Comparison of ENCODE assay signal across 30 cellular contexts in the genomic region with DNA sequence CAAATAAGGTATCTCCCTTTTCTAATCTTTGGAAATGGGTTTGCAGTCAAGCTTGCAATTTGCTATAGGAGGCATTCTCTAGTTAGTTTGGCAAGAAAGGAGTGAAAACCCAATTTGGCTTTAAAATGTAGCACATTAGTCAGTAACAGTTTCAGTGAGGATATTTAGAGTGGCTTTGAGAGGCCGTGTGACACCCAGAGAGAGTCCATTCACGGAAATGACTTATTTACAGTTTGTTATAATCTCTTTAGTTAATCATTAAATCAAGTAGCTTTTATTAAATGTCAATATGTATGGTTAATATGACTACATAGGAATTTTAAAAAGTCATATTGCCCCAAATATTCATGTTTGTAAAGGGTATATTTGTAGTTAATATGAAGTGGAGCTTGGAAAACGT. TPM values are rescaled to one million over a fixed set of nuclear protein-coding genes. Genes with fewer than 3 reads are reported as not detected.
A peak's percentile ranks its signal among the peaks of the same experiment; 100 is the strongest.
DNase-seq lines count a peak whose midpoint lies in the region; ATAC-seq, FAIRE-seq and TF ChIP-seq lines count a peak whose summit lies in the region.
"Had no signal": no experiment of that assay in that cellular context is flagged by ENCODE, and none has a peak within 500 bp of the region (broad histone marks: within the 10 kb centered on the region; RNA-seq: fewer than 3 reads in every experiment).

No MANE protein-coding gene starts in this region.

- no peaks in the 10 kb centered on the region for H3K27me3 ChIP-seq in GM12878 (replicated peaks in 1 of 2; ENCODE audit: control insufficient read depth in 2 of 2, insufficient read depth in 2 of 2, low read length in 1 of 2)
- H3K27me3 ChIP-seq in uterus: no peaks in the 10 kb centered on the region
- H3K27me3 ChIP-seq: neural progenitor cell, tibial artery had no signal

- H3K9me3 ChIP-seq in GM12878 (replicated peaks; ENCODE audit: control insufficient read depth, insufficient read depth, low read length) (no peaks in the 10 kb centered on the region), uterus (no peaks in the 10 kb centered on the region)
- H3K9me3 ChIP-seq: lower lobe of right lung, mucosa of descending colon, prostate gland, tibial artery had no signal

- no peaks in the 10 kb centered on the region for H3K79me2 ChIP-seq in GM12878 (ENCODE audit: control insufficient read depth, insufficient read depth, low read length)

- H3K4me3 ChIP-seq in GM12878 (no peak overlapping the region), uterus (no peak overlapping the region)
- H3K4me3 ChIP-seq: lower lobe of right lung, mucosa of descending colon, neural progenitor cell, prostate gland, tibial artery had no signal

- TF ChIP-seq CTCF in GM12878 (IDR thresholded peaks at IDR 0.05 in 2 of 3, conservative IDR thresholded peaks at IDR 0.05 in 1 of 3; ENCODE audit: control insufficient read depth in 2 of 3, extremely low read depth in 1 of 3, insufficient read depth in 1 of 3, low read depth in 3 of 3, low read length in 3 of 3): no peak
- TF ChIP-seq CTCF in natural killer cell (IDR thresholded peaks at IDR 0.05): no peak
- TF ChIP-seq CTCF in uterus (IDR thresholded peaks at IDR 0.05): no peak

- no peaks in the 10 kb centered on the region for H4K20me1 ChIP-seq in GM12878 (ENCODE audit: control insufficient read depth, insufficient read depth)

- in situ Hi-C loops in GM12878 (cut with MboI): no loop called here

- no peaks in the 10 kb centered on the region for H3K9me3 Mint-ChIP-seq in natural killer cell
- H3K9me3 Mint-ChIP-seq: activated naive CD4-positive, alpha-beta T cell treated with anti-CD3 and anti-CD28 coated beads, Interleukin-2, amount 50 U/mL, for 72 hours; dendritic cell treated with granulocyte-macrophage colony-stimulating factor and Interleukin-4, amounts not matched to agents 40 ng/mL and 50 ng/mL, for 4 days; neural progenitor cell; stimulated activated naive CD8-positive, alpha-beta T cell treated with anti-CD3 and anti-CD28 coated beads, Interleukin-15, amount 100 ng/mL, for 72 hours; T-helper 2 cell treated with Interferon-gamma antibody and Interleukin-4, amounts not matched to agents 5 μg/mL and 100 μg/mL, for 36 hours had no signal

- no peaks in the 10 kb centered on the region for H3K4me1 ChIP-seq in GM12878 (ENCODE audit: control insufficient read depth, insufficient read depth, low read length)
- no peaks in the 10 kb centered on the region for H3K4me1 ChIP-seq in uterus
- H3K4me1 ChIP-seq: lower lobe of right lung, prostate gland had no signal

- no peak for TF ChIP-seq RAD21 in GM12878 (IDR thresholded peaks at IDR 0.05; ENCODE audit: insufficient read depth, low read depth, low read length)

- H3K36me3 ChIP-seq in GM12878 (ENCODE audit: control insufficient read depth in 2 of 2, insufficient read depth in 2 of 2, low read length in 1 of 2): no peaks in the 10 kb centered on the region
- no peaks in the 10 kb centered on the region for H3K36me3 ChIP-seq in uterus
- H3K36me3 ChIP-seq: neural progenitor cell, prostate gland had no signal

- SMC1A ChIA-PET in GM12878 (lab: Charles Lee; ENCODE audit: uncharacterized antibody, unreplicated experiment): interaction anchor here (0.7 to 7.3 kb wide), 5 partner anchors 9 to 26 kb away, joined by 4 to 45 read pairs (median 5); a partner anchor contains a TSS

- H3K4me2 ChIP-seq in GM12878 (ENCODE audit: control insufficient read depth, insufficient read depth): no peak overlapping the region
- H3K4me2 ChIP-seq: neural progenitor cell had no signal

- H3K4me1 Mint-ChIP-seq in natural killer cell: no peaks in the 10 kb centered on the region

- H3K9ac ChIP-seq in GM12878 (ENCODE audit: control insufficient read depth, insufficient read depth, low read length): no peak overlapping the region
- H3K9ac ChIP-seq: neural progenitor cell had no signal

- no peak overlapping the region for H2AFZ ChIP-seq in GM12878 (ENCODE audit: control insufficient read depth, low read depth, low read length)
- H2AFZ ChIP-seq: neural progenitor cell had no signal

- H3K4me3 Mint-ChIP-seq in natural killer cell: no peak overlapping the region
- H3K4me3 Mint-ChIP-seq: activated CD8-positive, alpha-beta memory T cell treated with anti-CD3 and anti-CD28 coated beads, Interleukin-2, amount 10 ng/mL, durations not matched to agents 7 days and 5 days; dendritic cell treated with granulocyte-macrophage colony-stimulating factor and Interleukin-4, amounts not matched to agents 40 ng/mL and 50 ng/mL, for 4 days; neural progenitor cell; stimulated activated naive CD8-positive, alpha-beta T cell treated with anti-CD3 and anti-CD28 coated beads, Interleukin-15, amount 100 ng/mL, for 72 hours; T-helper 2 cell treated with Interferon-gamma antibody and Interleukin-4, amounts not matched to agents 5 μg/mL and 100 μg/mL, for 36 hours had no signal

- FAIRE-seq in GM12878 (lab: Jason Lieb, UNC) (no peak), urothelium cell line (lab: Jason Lieb, UNC) (no peak)
- FAIRE-seq: endometrium, HepG2 had no signal

- 64% methylated on average over 3 of the region's 3 CpGs for WGBS in GM12878 (ENCODE audit: insufficient coverage, insufficient replicate concordance, low lambda C conversion rate, missing lambda C conversion rate)

- intact Hi-C loops in GM12878 (cut with micrococcal nuclease; ENCODE audit: unreplicated experiment): no loop called here
- intact Hi-C loops in natural killer cell (cut with micrococcal nuclease): no loop called here
- intact Hi-C loops in uterus (cut with DNase I; ENCODE audit: low total_unique reads): no loop called here

- H3K27me3 Mint-ChIP-seq in natural killer cell (ENCODE audit: low read depth in 2 of 2): peaks cover 11 to 20% of the 10 kb centered on the region in 2 donors
- H3K27me3 Mint-ChIP-seq: activated CD8-positive, alpha-beta memory T cell treated with anti-CD3 and anti-CD28 coated beads, Interleukin-2, amount 10 ng/mL, durations not matched to agents 7 days and 5 days; dendritic cell treated with granulocyte-macrophage colony-stimulating factor and Interleukin-4, amounts not matched to agents 40 ng/mL and 50 ng/mL, for 4 days; stimulated activated naive CD8-positive, alpha-beta T cell treated with anti-CD3 and anti-CD28 coated beads, Interleukin-15, amount 100 ng/mL, for 72 hours had no signal

- POLR2A ChIA-PET in GM12878 (lab: Charles Lee): interaction anchor here (1.8 to 2.1 kb wide), 2 partner anchors 9 to 12 kb away, joined by 5 to 11 read pairs; a partner anchor contains a TSS

- peak; percentile 24 for DNase-seq in NCI-H82 (lab: John Stamatoyannopoulos, UW)
- DNase-seq in NCI-H82 treated with DMSO at 0.1 percent for 48 hours (lab: John Stamatoyannopoulos, UW; ENCODE audit: unreplicated experiment): no peak
- no peak for DNase-seq in GM12878 (ENCODE audit: low read depth, low spot score)
- DNase-seq in urothelium cell line (ENCODE audit: low spot score): no peak
- DNase-seq in natural killer cell: no peak
- DNase-seq in uterus: no peak
- no peak for DNase-seq in mucosa of gallbladder (ENCODE audit: low spot score)
- DNase-seq: activated CD4-positive, alpha-beta T cell treated with anti-CD3 and anti-CD28 coated beads, Interleukin-2, amount 50 U/mL, for 1 hour; activated CD8-positive, alpha-beta memory T cell treated with anti-CD3 and anti-CD28 coated beads, Interleukin-2, amount 10 ng/mL, durations not matched to agents 7 days and 5 days; AML-193; anterior cingulate cortex; DMS79 treated with DMSO at 0.1 percent for 48 hours; Kasumi-1; kidney; lower lobe of right lung; mucosa of descending colon; NCI-H1694; NCI-H526 treated with DMSO at 0.1 percent for 48 hours; stimulated activated naive CD8-positive, alpha-beta T cell treated with anti-CD3 and anti-CD28 coated beads, Interleukin-15, amount 100 ng/mL, for 72 hours; tibial artery had no signal

- CTCF ChIA-PET in GM12878 (lab: Yijun Ruan, JAX): interaction anchor here (0.8 to 1.4 kb wide), 3 partner anchors 9 to 312 kb away, joined by 3 read pairs; a partner anchor contains a TSS

- H3K27ac Mint-ChIP-seq in natural killer cell: no peak overlapping the region
- H3K27ac Mint-ChIP-seq: activated CD8-positive, alpha-beta memory T cell treated with anti-CD3 and anti-CD28 coated beads, Interleukin-2, amount 10 ng/mL, durations not matched to agents 7 days and 5 days; activated naive CD4-positive, alpha-beta T cell treated with anti-CD3 and anti-CD28 coated beads, Interleukin-2, amount 50 U/mL, for 72 hours; dendritic cell treated with granulocyte-macrophage colony-stimulating factor and Interleukin-4, amounts not matched to agents 40 ng/mL and 50 ng/mL, for 4 days; neural progenitor cell; stimulated activated naive CD8-positive, alpha-beta T cell treated with anti-CD3 and anti-CD28 coated beads, Interleukin-15, amount 100 ng/mL, for 72 hours; T-helper 2 cell treated with Interferon-gamma antibody and Interleukin-4, amounts not matched to agents 5 μg/mL and 100 μg/mL, for 36 hours had no signal

- BruUV-seq in GM12878 (replicated peaks; lab: Mats Ljungman, UMichigan): no TSS peak

- ATAC-seq in HG02798 (IDR thresholded peaks at IDR 0.05; ENCODE audit: poor library complexity, unreplicated experiment) (peak; percentile 44), GM12878 (peak; percentile 74), natural killer cell (no peak)
- ATAC-seq: activated CD8-positive, alpha-beta memory T cell treated with anti-CD3 and anti-CD28 coated beads, Interleukin-2, amount 10 ng/mL, durations not matched to agents 7 days and 5 days; activated naive CD4-positive, alpha-beta T cell treated with anti-CD3 and anti-CD28 coated beads, Interleukin-2, amount 50 U/mL, for 72 hours; HepG2; mucosa of descending colon; stimulated activated naive CD8-positive, alpha-beta T cell treated with anti-CD3 and anti-CD28 coated beads, Interleukin-15, amount 100 ng/mL, for 72 hours had no signal

- H3K27ac ChIP-seq in GM12878 (ENCODE audit: control insufficient read depth, insufficient read depth) (no peak overlapping the region), uterus (no peak overlapping the region)
- H3K27ac ChIP-seq: 22Rv1, HL-60, lower lobe of right lung, neural progenitor cell, prostate gland, tibial artery had no signal

- RAD21 ChIA-PET in GM12878 (lab: Charles Lee; ENCODE audit: unreplicated experiment): interaction anchor here (0.8 to 3.4 kb wide), 3 partner anchors 9 to 84 kb away, joined by 3 to 15 read pairs (median 6); a partner anchor contains a TSS

- H3K36me3 Mint-ChIP-seq in natural killer cell: no peaks in the 10 kb centered on the region
- H3K36me3 Mint-ChIP-seq: activated CD8-positive, alpha-beta memory T cell treated with anti-CD3 and anti-CD28 coated beads, Interleukin-2, amount 10 ng/mL, durations not matched to agents 7 days and 5 days; activated naive CD4-positive, alpha-beta T cell treated with anti-CD3 and anti-CD28 coated beads, Interleukin-2, amount 50 U/mL, for 72 hours had no signal

- 0 out of 4 replicates have a peak, but pooled peaks of 1 of the 2 experiments have one; percentile 12 for TF ChIP-seq EP300 in GM12878 (IDR thresholded peaks at IDR 0.05; ENCODE audit: borderline replicate concordance in 1 of 2, control insufficient read depth in 1 of 2, low read depth in 2 of 2, low read length in 2 of 2)

- no peak for TF ChIP-seq POLR2A in GM12878 (IDR thresholded peaks at IDR 0.05; ENCODE audit: low read depth, low read length)
- TF ChIP-seq POLR2A in uterus (IDR thresholded peaks at IDR 0.05): no peak

RNA-seq across cellular contexts. Expression of a gene that starts 9.6 kb away (rescaled TPM):
- 9.2 and 9.4 TPM in 2 replicates for total RNA-seq in GM12878 (2013; cell fraction: nucleolus; rRNA removed)
- total RNA-seq in GM12878 (2014; rRNA removed) (6.8 and 7.8 TPM in 2 replicates), GM12878 (2014; rRNA removed; fragmentation: Illumina TruSeq; extraction: Trizol) (5.7 and 5.8 TPM in 2 replicates), GM12878 (2021) (7.8 and 8.5 TPM in 2 replicates), natural killer cell (10 to 100 TPM; 12.6 to 18.2 (median 14.0) TPM), uterus (10 to 100 TPM in 3 of 4 donors, 1 to 10 TPM in 1; 5.3 to 16.7 (median 12.4) TPM), mucosa of gallbladder (27.6 TPM)
- polyA plus RNA-seq in GM12878 (2011; ENCODE audit: low read depth): 4.7 TPM
- polyA plus RNA-seq in GM12878 (2011; rRNA removed) (8.6 and 10.4 TPM in 2 replicates), GM12878 (2014; fragmentation: Illumina TruSeq; extraction: Trizol) (6.5 and 6.8 TPM in 2 replicates), GM12878 (2014; fragmentation: Nextera tagmentation; extraction: Ambion mirVana) (1 to 10 TPM in 1 of 2 experiments, under 1 TPM in 1; 0.98 to 1.3 TPM), GM12878 (2014; rRNA removed) (5.9 and 6.7 TPM in 2 replicates), GM12878 (2016; fragmentation: Nextera tagmentation; extraction: Ambion mirVana) (under 1 TPM; 0.27 to 0.37 TPM)
- 5.3 and 6.4 TPM in 2 replicates for polyA plus RNA-seq in GM12878 (2011; cell fraction: cytosol; rRNA removed)
- 17.4 and 21.7 TPM in 2 replicates for polyA plus RNA-seq in GM12878 (2011; cell fraction: nucleus; rRNA removed)
- 8.1 and 8.5 TPM in 2 replicates for polyA plus RNA-seq in GM12878 (2012)
- polyA minus RNA-seq in GM12878 (2011; rRNA and poly(A)+ RNA removed): 9.8 and 11.1 TPM in 2 replicates
- polyA minus RNA-seq in GM12878 (2011; cell fraction: cytosol; rRNA and poly(A)+ RNA removed): 4.0 and 4.4 TPM in 2 replicates
- polyA minus RNA-seq in GM12878 (2011; cell fraction: nucleus; rRNA and poly(A)+ RNA removed): 4.7 and 8.8 TPM in 2 replicates

Comparison
In these comparisons a context has a peak if more than half of its experiments do, and no peak if none do; other contexts are left out.
1. ATAC-seq: peak in HG02798 (single experiment) and GM12878 (single experiment); none in natural killer cell (0 of 3).